1 cellular context compared by ENCODE assay signal in genomic region chr9:124149992-124150391, GRCh38.
TF ChIP-seq lines count a peak whose summit lies in the region.

No MANE protein-coding gene starts in this region.

TF ChIP-seq in H1, 55 proteins besides CTCF, POLR2A, EP300 and RAD21:
- TF ChIP-seq SUZ12 (IDR thresholded peaks at IDR 0.05; ENCODE audit: low read length) (no peak), SIN3A (conservative IDR thresholded peaks at IDR 0.05 in 1 of 2, IDR thresholded peaks at IDR 0.05 in 1 of 2; ENCODE audit: low read depth in 1 of 2, low read length in 2 of 2) (peak; percentile 38 to 75; a peak in 1 of 4 replicates), RBBP5 (IDR thresholded peaks at IDR 0.05; ENCODE audit: borderline replicate concordance, low read depth, low read length) (no peak)
